ENCODE assay signal across 12 cellular contexts in genomic region chr7:143285454-143285756, GRCh38. TPM values are rescaled to one million over a fixed set of nuclear protein-coding genes. Genes with fewer than 3 reads are reported as not detected.
DNase-seq lines count a peak whose midpoint lies in the region; FAIRE-seq and TF ChIP-seq lines count a peak whose summit lies in the region.
"Had no signal": no experiment of that assay in that cellular context is flagged by ENCODE, and none has a peak within 500 bp of the region (broad histone marks: within the 10 kb centered on the region; RNA-seq: fewer than 3 reads in every experiment).

No MANE protein-coding gene starts in this region.

- FAIRE-seq in GM19239 (lab: Jason Lieb, UNC), result no peak

- TF ChIP-seq CTCF in epithelial cell of esophagus (IDR thresholded peaks at IDR 0.05; ENCODE audit: insufficient read depth, low read depth, low read length, missing control alignments) (no peak), GM10248 (IDR thresholded peaks at IDR 0.05; ENCODE audit: control extremely low read depth, extremely low read depth, low read depth, missing control alignments) (no peak), vagina (IDR thresholded peaks at IDR 0.05) (no peak), OCI-LY7 (conservative IDR thresholded peaks at IDR 0.05; ENCODE audit: low read length) (no peak)

- H2BK5ac ChIP-seq in mesendoderm (ENCODE audit: low read length), result no peak overlapping the region

- no peak for TF ChIP-seq RAD21 in Ishikawa (IDR thresholded peaks at IDR 0.05; ENCODE audit: low read depth)

- no peak overlapping the region for H2BK120ac ChIP-seq in mesendoderm (ENCODE audit: low read depth, low read length)

- H2AFZ ChIP-seq in OCI-LY7 (ENCODE audit: low read length), result no peak overlapping the region

- peak overlapping the region; percentile 39 for H3K9ac ChIP-seq in mesendoderm (ENCODE audit: low read length)

- CTCF ChIA-PET in GM10248 (lab: Yijun Ruan, JAX), result interaction anchor here (1.3 kb wide), 1 partner anchor 83 kb away, joined by 3 read pairs; no protein-coding TSS in a partner anchor
- CTCF ChIA-PET in OCI-LY7 (lab: Charles Lee; ENCODE audit: unreplicated experiment), result no interaction called here

- no peak overlapping the region for H3K4ac ChIP-seq in mesendoderm (ENCODE audit: low read depth, low read length)

- TF ChIP-seq EP300 in Ishikawa (IDR thresholded peaks at IDR 0.05; ENCODE audit: borderline replicate concordance), result peak; percentile 45; the same call in 1 of the 2 replicates

- no peak overlapping the region for H4K8ac ChIP-seq in mesendoderm (ENCODE audit: low read depth, low read length)

- peaks cover 14% of the 10 kb centered on the region for H3K4me1 ChIP-seq in mesendoderm (ENCODE audit: control insufficient read depth, low read depth, low read length)
- H3K4me1 ChIP-seq in vagina, result peaks cover 23% of the 10 kb centered on the region
- H3K4me1 ChIP-seq in OCI-LY7 (ENCODE audit: insufficient read depth, low read length, poor library complexity, severe bottlenecking), result peaks cover 34% of the 10 kb centered on the region

- no peaks in the 10 kb centered on the region for H3K27me3 ChIP-seq in mesendoderm (ENCODE audit: insufficient read depth, low read length, poor library complexity)
- no peaks in the 10 kb centered on the region for H3K27me3 ChIP-seq in vagina
- H3K27me3 ChIP-seq: neutrophil had no signal

- H3K79me2 ChIP-seq in mesendoderm (ENCODE audit: control insufficient read depth, insufficient read depth, low read length), result peaks cover 18% of the 10 kb centered on the region
- peaks cover 21% of the 10 kb centered on the region for H3K79me2 ChIP-seq in OCI-LY7 (ENCODE audit: insufficient read depth, low read depth, low read length)

- no peak overlapping the region for H3K27ac ChIP-seq in mesendoderm (ENCODE audit: low read depth, low read length)
- H3K27ac ChIP-seq in vagina, result no peak overlapping the region
- no peak overlapping the region for H3K27ac ChIP-seq in OCI-LY7 (ENCODE audit: low read depth, low read length, poor library complexity, severe bottlenecking)
- H3K27ac ChIP-seq: neutrophil, thoracic aorta had no signal

- intact Hi-C loops in vagina (cut with DNase I) (loop anchor here (5.0 kb wide), 1 partner anchor 97 kb away; the partner anchor contains the start of gene ZYX), OCI-LY7 (cut with micrococcal nuclease; ENCODE audit: unreplicated experiment) (loop anchor here (5.0 kb wide), 2 partner anchors 478 to 1548 kb away; partner anchors contain the start of gene SSBP1)

- TF ChIP-seq POLR2A in vagina (IDR thresholded peaks at IDR 0.05), result no peak

- BruUV-seq in OCI-LY7 (replicated peaks; lab: Mats Ljungman, UMichigan), result no TSS peak

- POLR2A ChIA-PET in GM10248 (lab: Yijun Ruan, JAX) (no interaction called here), OCI-LY7 (lab: Charles Lee) (interaction anchor here (0.5 kb wide), 1 partner anchor 8 kb away, joined by 3 read pairs; no protein-coding TSS in a partner anchor)

- H4K5ac ChIP-seq in mesendoderm (ENCODE audit: low read length), result no peak overlapping the region

- peak overlapping the region; percentile 39 for H2AK5ac ChIP-seq in mesendoderm (ENCODE audit: low read length)

- H3K9me3 ChIP-seq in vagina (no peaks in the 10 kb centered on the region), OCI-LY7 (ENCODE audit: low read length) (0 out of 2 replicates have a peak, but pooled peaks cover 5% of the 10 kb centered on the region)
- H3K9me3 ChIP-seq: neutrophil, thoracic aorta had no signal

- H2BK15ac ChIP-seq in mesendoderm (replicated peaks; ENCODE audit: low read depth), result no peak overlapping the region

- DNase-seq in A172 (ENCODE audit: low spot score) (peak; percentile 72), epithelial cell of esophagus (ENCODE audit: low read depth) (peak; percentile 61), mesendoderm (peak; percentile 25), GM10248 (ENCODE audit: extremely low spot score) (no peak), vagina (ENCODE audit: extremely low spot score in 2 of 2) (no peak), GM19239 (ENCODE audit: insufficient read length, low spot score) (no peak), OCI-LY7 (ENCODE audit: low spot score) (no peak)
- DNase-seq: glutamatergic neuron; stimulated activated CD4-positive, alpha-beta T cell treated with anti-CD3 and anti-CD28 coated beads, Interleukin-2, amount 100 ng/mL, for 48 hours had no signal

- no CpG with 5 or more reads among the region's 3 CpGs for WGBS in mesendoderm (ENCODE audit: extremely low coverage, insufficient coverage, low lambda C conversion rate)

- H4K20me1 ChIP-seq in OCI-LY7 (ENCODE audit: insufficient read depth, low read length), result peaks cover 3% of the 10 kb centered on the region; the same call in 1 of the 2 replicates

- H3K79me1 ChIP-seq in mesendoderm (ENCODE audit: low read length), result peaks cover 6% of the 10 kb centered on the region

- H3K9me2 ChIP-seq in OCI-LY7 (ENCODE audit: insufficient read depth, low read length), result no peaks in the 10 kb centered on the region

- peak overlapping the region; percentile 75 for H3K23ac ChIP-seq in mesendoderm (ENCODE audit: low read length)

- H3K36me3 ChIP-seq in mesendoderm (ENCODE audit: control insufficient read depth, insufficient read depth, low read length) (no peaks in the 10 kb centered on the region), vagina (no peaks in the 10 kb centered on the region), OCI-LY7 (ENCODE audit: insufficient read depth, low read length) (peaks cover 19% of the 10 kb centered on the region)
- H3K36me3 ChIP-seq: neutrophil, thoracic aorta had no signal

- H3K4me3 ChIP-seq in epithelial cell of esophagus (ENCODE audit: low read length) (peak overlapping the region; percentile 17), mesendoderm (ENCODE audit: low read length) (no peak overlapping the region), vagina (no peak overlapping the region), OCI-LY7 (ENCODE audit: low read depth, low read length, poor library complexity, severe bottlenecking) (no peak overlapping the region)
- H3K4me3 ChIP-seq: thoracic aorta had no signal

- peak overlapping the region; percentile 12 for H3K4me2 ChIP-seq in mesendoderm (ENCODE audit: low read length)
- no peak overlapping the region for H3K4me2 ChIP-seq in OCI-LY7 (ENCODE audit: low read length)

- peak overlapping the region; percentile 70 for H3K56ac ChIP-seq in mesendoderm (ENCODE audit: low read length)

- no peak overlapping the region for H3K18ac ChIP-seq in mesendoderm (ENCODE audit: low read length)

TF ChIP-seq in Ishikawa, 13 proteins besides CTCF, POLR2A, EP300 and RAD21 (continues in another document):
- TF ChIP-seq NFIC (IDR thresholded peaks at IDR 0.05), result no peak
- peak; percentile 40; the same call in 1 of the 2 replicates for TF ChIP-seq MAX (IDR thresholded peaks at IDR 0.05)
- TF ChIP-seq CREB1 (IDR thresholded peaks at IDR 0.05; ENCODE audit: low read depth), result no peak
- TF ChIP-seq TCF12 (IDR thresholded peaks at IDR 0.05; ENCODE audit: low read depth), result 0 out of 2 replicates have a peak, but pooled peaks have one; percentile 63
- no peak for TF ChIP-seq USF1 (IDR thresholded peaks at IDR 0.05)
- 0 out of 2 replicates have a peak, but pooled peaks have one; percentile 7 for TF ChIP-seq CEBPB (IDR thresholded peaks at IDR 0.05)
- TF ChIP-seq TEAD4 (IDR thresholded peaks at IDR 0.05), result peak; percentile 98

RNA-seq across cellular contexts. Expression of gene TMEM139, which starts 0.6 kb away (rescaled TPM):
- 3.0 and 6.2 TPM in 2 replicates for total RNA-seq in A172 (2014; rRNA removed; shearing (Covaris generic))
- polyA plus RNA-seq in mesendoderm (2013, experiment 1 of 2), result 0.84 TPM
- 1.4 TPM for polyA plus RNA-seq in mesendoderm (2013, experiment 2 of 2)
- total RNA-seq in vagina (not detected), OCI-LY7 (2022) (0.46 and 0.48 TPM in 2 replicates)
- not detected in 2 replicates for total RNA-seq in OCI-LY7 (2014; rRNA removed; shearing (Covaris generic))

RNA-seq across cellular contexts. Expression of gene CASP2, which starts 2.7 kb away (rescaled TPM):
- 14.6 and 34.4 TPM in 2 replicates for total RNA-seq in A172 (2014; rRNA removed; shearing (Covaris generic))
- polyA plus RNA-seq in mesendoderm (2013, experiment 1 of 2), result 20.6 TPM
- 19.0 TPM for polyA plus RNA-seq in mesendoderm (2013, experiment 2 of 2)
- 24.8 TPM for total RNA-seq in vagina
- total RNA-seq in OCI-LY7 (2014; rRNA removed; shearing (Covaris generic)), result 27.2 and 33.9 TPM in 2 replicates
- total RNA-seq in OCI-LY7 (2022), result 60.5 and 61.6 TPM in 2 replicates

RNA-seq across cellular contexts. Expression of gene GSTK1, which starts 22.2 kb away (rescaled TPM):
- 93.3 and 106 TPM in 2 replicates for total RNA-seq in A172 (2014; rRNA removed; shearing (Covaris generic))
- 20.7 TPM for polyA plus RNA-seq in mesendoderm (2013, experiment 1 of 2)
- polyA plus RNA-seq in mesendoderm (2013, experiment 2 of 2), result 21.6 TPM
- 127 TPM for total RNA-seq in vagina
- total RNA-seq in OCI-LY7 (2014; rRNA removed; shearing (Covaris generic)), result 37.8 and 39.4 TPM in 2 replicates
- 41.6 and 44.5 TPM in 2 replicates for total RNA-seq in OCI-LY7 (2022)

RNA-seq across cellular contexts. Expression of gene CLCN1, which starts 30.5 kb away (rescaled TPM):
- total RNA-seq in A172 (2014; rRNA removed; shearing (Covaris generic)), result not detected in 2 replicates
- 0.27 TPM for polyA plus RNA-seq in mesendoderm (2013, experiment 1 of 2)
- polyA plus RNA-seq in mesendoderm (2013, experiment 2 of 2), result 0.25 TPM
- not detected for total RNA-seq in vagina
- total RNA-seq in OCI-LY7 (2014; rRNA removed; shearing (Covaris generic)), result not detected in 2 replicates
- total RNA-seq in OCI-LY7 (2022), result not detected in 2 replicates

Comparison
In these comparisons a context has a peak if more than half of its experiments do, and no peak if none do; other contexts are left out.
1. DNase-seq: peak in A172 (single experiment), epithelial cell of esophagus (single experiment) and mesendoderm (single experiment); none in GM10248 (single experiment), vagina (0 of 2), GM19239 (single experiment) and OCI-LY7 (single experiment).